Comparison of ENCODE assay signal across 18 cellular contexts in genomic region chr3:46918202-46918601, GRCh38. TPM values are rescaled to one million over a fixed set of nuclear protein-coding genes. Genes with fewer than 3 reads are reported as not detected.
DNase-seq lines count a peak whose midpoint lies in the region; ATAC-seq and TF ChIP-seq lines count a peak whose summit lies in the region.
"Had no signal": no experiment of that assay in that cellular context is flagged by ENCODE, and none has a peak within 500 bp of the region (broad histone marks: within the 10 kb centered on the region; RNA-seq: fewer than 3 reads in every experiment).

No MANE protein-coding gene starts in this region.

- H3K9ac ChIP-seq in PC-3 (ENCODE audit: low read length) = no peak overlapping the region

- peaks cover 5% of the 10 kb centered on the region; the same call in 1 of the 2 replicates for H3K4me1 ChIP-seq in PC-3 (ENCODE audit: insufficient read depth, low read length)

- no peak overlapping the region for H2AFZ ChIP-seq in PC-3 (ENCODE audit: low read length)
- H2AFZ ChIP-seq: GM23338 had no signal

- H3K27ac Mint-ChIP-seq in stimulated activated naive CD8-positive, alpha-beta T cell treated with anti-CD3 and anti-CD28 coated beads, Interleukin-15, Interleukin-2, amounts not matched to agents 100 ng/mL and 50 ng/mL, for 24 hours = peak overlapping the region; percentile 15
- no peak overlapping the region for H3K27ac Mint-ChIP-seq in stimulated activated naive CD8-positive, alpha-beta T cell treated with anti-CD3 and anti-CD28 coated beads, Interleukin-15, amount 100 ng/mL, for 72 hours
- H3K27ac Mint-ChIP-seq: CD8-positive, alpha-beta T cell; GM23338 had no signal

- no peaks in the 10 kb centered on the region for H3K79me2 ChIP-seq in PC-3 (ENCODE audit: low read length)

- no peaks in the 10 kb centered on the region for H3K27me3 ChIP-seq in PC-3 (ENCODE audit: low read length)
- H3K27me3 ChIP-seq: BE2C had no signal

- H3K36me3 Mint-ChIP-seq in stimulated activated naive CD8-positive, alpha-beta T cell treated with anti-CD3 and anti-CD28 coated beads, Interleukin-15, Interleukin-2, amounts not matched to agents 100 ng/mL and 50 ng/mL, for 24 hours (ENCODE audit: low read depth) = peaks cover 78% of the 10 kb centered on the region

- no peaks in the 10 kb centered on the region for H3K9me2 ChIP-seq in PC-3 (replicated peaks; ENCODE audit: low read length)

- no peak overlapping the region for H3K4me3 ChIP-seq in PC-3 (ENCODE audit: low read length)
- H3K4me3 ChIP-seq: A549, GM23338 had no signal

- DNase-seq in stimulated activated naive CD8-positive, alpha-beta T cell treated with anti-CD3 and anti-CD28 coated beads, Interleukin-15, amount 100 ng/mL, for 72 hours = no peak
- DNase-seq in PC-3 (no peak), myocyte (ENCODE audit: low read depth) (peak; percentile 17), NCI-H2107 treated with DMSO at 0.1 percent for 48 hours (lab: John Stamatoyannopoulos, UW; ENCODE audit: unreplicated experiment) (no peak), NCI-H774 (lab: John Stamatoyannopoulos, UW) (no peak)
- DNase-seq: BE2C; CD8-positive, alpha-beta T cell; COR-L47; DMS153; DMS79 treated with DMSO at 0.1 percent for 48 hours; EL; H7 had no signal

- no peaks in the 10 kb centered on the region for H3K9me3 ChIP-seq in PC-3 (ENCODE audit: low read length)
- H3K9me3 ChIP-seq: A549, BE2C had no signal

- peaks cover 4% of the 10 kb centered on the region for H3K9me3 Mint-ChIP-seq in stimulated activated naive CD8-positive, alpha-beta T cell treated with anti-CD3 and anti-CD28 coated beads, Interleukin-15, Interleukin-2, amounts not matched to agents 100 ng/mL and 50 ng/mL, for 24 hours
- peaks cover 0 to 4% of the 10 kb centered on the region in 2 donors for H3K9me3 Mint-ChIP-seq in stimulated activated naive CD8-positive, alpha-beta T cell treated with anti-CD3 and anti-CD28 coated beads, Interleukin-15, amount 100 ng/mL, for 72 hours

- no peak overlapping the region for H3K4me3 Mint-ChIP-seq in stimulated activated naive CD8-positive, alpha-beta T cell treated with anti-CD3 and anti-CD28 coated beads, Interleukin-15, Interleukin-2, amounts not matched to agents 100 ng/mL and 50 ng/mL, for 24 hours
- no peak overlapping the region for H3K4me3 Mint-ChIP-seq in stimulated activated naive CD8-positive, alpha-beta T cell treated with anti-CD3 and anti-CD28 coated beads, Interleukin-15, amount 100 ng/mL, for 72 hours
- H3K4me3 Mint-ChIP-seq: CD8-positive, alpha-beta T cell; GM23338 had no signal

- no peak overlapping the region for H3K27ac ChIP-seq in PC-3 (ENCODE audit: low read length)
- H3K27ac ChIP-seq: A549, C4-2B had no signal

- intact Hi-C loops in PC-3 (cut with micrococcal nuclease) = no loop called here

- H3K27me3 Mint-ChIP-seq in stimulated activated naive CD8-positive, alpha-beta T cell treated with anti-CD3 and anti-CD28 coated beads, Interleukin-15, Interleukin-2, amounts not matched to agents 100 ng/mL and 50 ng/mL, for 24 hours = no peaks in the 10 kb centered on the region
- no peaks in the 10 kb centered on the region for H3K27me3 Mint-ChIP-seq in stimulated activated naive CD8-positive, alpha-beta T cell treated with anti-CD3 and anti-CD28 coated beads, Interleukin-15, amount 100 ng/mL, for 72 hours

- no peaks in the 10 kb centered on the region for H3F3A ChIP-seq in PC-3 (ENCODE audit: low read length, unreplicated experiment)

- H3K4me2 ChIP-seq in PC-3 (ENCODE audit: low read length) = no peak overlapping the region
- H3K4me2 ChIP-seq: A549, GM23338 had no signal

- peaks cover 42% of the 10 kb centered on the region for H3K4me1 Mint-ChIP-seq in stimulated activated naive CD8-positive, alpha-beta T cell treated with anti-CD3 and anti-CD28 coated beads, Interleukin-15, Interleukin-2, amounts not matched to agents 100 ng/mL and 50 ng/mL, for 24 hours (ENCODE audit: low read depth)
- H3K4me1 Mint-ChIP-seq in stimulated activated naive CD8-positive, alpha-beta T cell treated with anti-CD3 and anti-CD28 coated beads, Interleukin-15, amount 100 ng/mL, for 72 hours = peaks cover 41% of the 10 kb centered on the region
- H3K4me1 Mint-ChIP-seq: GM23338 had no signal

- H3K36me3 ChIP-seq in PC-3 (ENCODE audit: low read depth, low read length) = peaks cover 68% of the 10 kb centered on the region

- POLR2A ChIA-PET in PC-3 (lab: Charles Lee; ENCODE audit: unreplicated experiment) = no interaction called here

- CTCF ChIA-PET in PC-3 (lab: Charles Lee) = no interaction called here

- no peak for ATAC-seq in stimulated activated naive CD8-positive, alpha-beta T cell treated with anti-CD3 and anti-CD28 coated beads, Interleukin-15, amount 100 ng/mL, for 72 hours
- no peak for ATAC-seq in PC-3
- ATAC-seq: A549; CD8-positive, alpha-beta T cell; GM23338 had no signal

- TF ChIP-seq CTCF in PC-3 (conservative IDR thresholded peaks at IDR 0.05; ENCODE audit: low read depth, low read length) = no peak

- no peaks in the 10 kb centered on the region for H4K20me1 ChIP-seq in PC-3 (ENCODE audit: low read length)

- BruUV-seq in PC-3 (replicated peaks; lab: Mats Ljungman, UMichigan) = TSS peak; percentile 1

RNA-seq across cellular contexts. Expression of gene PTH1R, which starts 40.7 kb away (rescaled TPM):
- not detected in 2 replicates for total RNA-seq in PC-3 (2014; rRNA removed)
- total RNA-seq in myocyte = 5.6 and 5.7 TPM in 2 replicates
- 3.6 TPM for polyA plus RNA-seq in myocyte (2012)
- total RNA-seq: CD8-positive, alpha-beta T cell; HT-29 had no signal

RNA-seq across cellular contexts. Expression of gene MYL3, which starts 55.0 kb away (rescaled TPM):
- total RNA-seq in PC-3 (2014; rRNA removed) (not detected in 2 replicates), myocyte (4.5 and 7.8 TPM in 2 replicates)
- polyA plus RNA-seq in myocyte (2012) = 10.2 TPM
- total RNA-seq: CD8-positive, alpha-beta T cell; GM23338; HT-29 had no signal
- polyA plus RNA-seq: AG04450, GM23338 had no signal

RNA-seq across cellular contexts. Expression of gene CCDC12, which starts 58.3 kb away (rescaled TPM):
- total RNA-seq in PC-3 (2014; rRNA removed) = 44.2 and 67.8 TPM in 2 replicates
- total RNA-seq in myocyte = 20.9 and 22.6 TPM in 2 replicates
- polyA plus RNA-seq in myocyte (2012) = 31.8 TPM
